17 cellular contexts compared by ENCODE assay signal in the genomic region with DNA sequence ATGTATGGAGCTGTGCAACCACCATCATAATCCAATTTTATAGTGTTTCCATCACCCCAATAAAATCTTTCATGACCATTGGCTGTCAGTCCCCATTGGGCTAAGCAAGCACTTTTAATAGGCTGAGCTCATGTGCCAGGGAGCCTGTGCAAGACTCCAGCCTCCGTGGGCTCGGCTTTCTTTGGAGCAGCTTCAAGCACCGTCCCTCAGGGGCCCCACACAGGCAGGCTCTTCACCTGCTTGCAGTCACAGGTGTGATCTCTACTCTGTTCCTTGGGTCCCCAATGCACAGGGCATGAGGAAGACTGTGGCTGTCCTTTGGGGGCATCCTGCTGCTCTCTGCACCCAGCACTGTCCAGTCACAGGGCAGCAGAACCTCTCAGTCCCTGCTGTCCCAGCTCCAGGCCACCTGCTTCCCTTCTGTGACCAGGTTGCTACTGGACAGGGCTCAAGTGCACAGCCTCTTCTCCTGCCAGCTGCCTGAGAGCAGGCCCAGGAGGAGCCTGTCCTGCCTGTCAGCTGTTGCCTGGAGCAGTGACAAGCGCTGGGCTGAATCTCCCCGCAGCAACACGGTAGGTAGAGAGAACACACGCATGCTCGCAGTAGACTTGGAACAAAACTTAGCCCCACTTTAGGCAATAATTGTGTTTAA. TPM values are rescaled to one million over a fixed set of nuclear protein-coding genes. Genes with fewer than 3 reads are reported as not detected.
A peak's percentile ranks its signal among the peaks of the same experiment; 100 is the strongest.
DNase-seq lines count a peak whose midpoint lies in the region; ATAC-seq and TF ChIP-seq lines count a peak whose summit lies in the region.
"Had no signal": no experiment of that assay in that cellular context is flagged by ENCODE, and none has a peak within 500 bp of the region (broad histone marks: within the 10 kb centered on the region; RNA-seq: fewer than 3 reads in every experiment).

No MANE protein-coding gene starts in this region.

- no peak overlapping the region for H3K9ac ChIP-seq in endodermal cell (ENCODE audit: extremely low read depth, low read length, poor library complexity, severe bottlenecking)
- peak overlapping the region; percentile 61 for H3K9ac ChIP-seq in neuronal stem cell (ENCODE audit: low read depth, low read length, poor library complexity)

- H3K27ac ChIP-seq in endodermal cell (ENCODE audit: low read depth, low read length) (no peak overlapping the region), neuronal stem cell (replicated peaks; ENCODE audit: low read length) (no peak overlapping the region), esophagus muscularis mucosa (replicated peaks in 1 of 4) (no peak overlapping the region)

- H2BK12ac ChIP-seq in neuronal stem cell (ENCODE audit: low read length): no peak overlapping the region

- no peak overlapping the region for H2BK15ac ChIP-seq in neuronal stem cell (ENCODE audit: low read length)

- no peak overlapping the region for H2AK5ac ChIP-seq in neuronal stem cell (ENCODE audit: low read depth, low read length)

- peaks cover 14% of the 10 kb centered on the region for H3K9me3 Mint-ChIP-seq in endodermal cell
- H3K9me3 Mint-ChIP-seq: activated CD4-positive, alpha-beta T cell treated with anti-CD3 and anti-CD28 coated beads, Interleukin-2, amount 10 ng/mL, durations not matched to agents 24 days and 14 days had no signal

- H2BK5ac ChIP-seq in neuronal stem cell (ENCODE audit: low read length): no peak overlapping the region

- TF ChIP-seq CTCF in endodermal cell (conservative IDR thresholded peaks at IDR 0.05): no peak
- TF ChIP-seq CTCF in esophagus muscularis mucosa (IDR thresholded peaks at IDR 0.05): no peak

- H3K27me3 Mint-ChIP-seq in endodermal cell (ENCODE audit: insufficient read depth): no peaks in the 10 kb centered on the region

- peaks cover 57% of the 10 kb centered on the region for H3K4me1 Mint-ChIP-seq in endodermal cell
- H3K4me1 Mint-ChIP-seq: activated CD4-positive, alpha-beta T cell treated with anti-CD3 and anti-CD28 coated beads, Interleukin-2, amount 10 ng/mL, durations not matched to agents 24 days and 14 days; naive thymus-derived CD4-positive, alpha-beta T cell had no signal

- no peaks in the 10 kb centered on the region for H3K79me1 ChIP-seq in neuronal stem cell (ENCODE audit: low read depth, low read length)

- no peak overlapping the region for H3K4ac ChIP-seq in neuronal stem cell (ENCODE audit: low read length)

- intact Hi-C loops in esophagus muscularis mucosa (cut with DNase I): no loop called here

- H2BK120ac ChIP-seq in neuronal stem cell (ENCODE audit: low read depth, low read length): no peak overlapping the region

- DNase-seq in G401 (ENCODE audit: low spot score): peak; percentile 93
- DNase-seq in NCI-H510A treated with DMSO at 0.1 percent for 48 hours (lab: John Stamatoyannopoulos, UW): peak; percentile 40
- DNase-seq in endodermal cell: peak; percentile 49
- no peak for DNase-seq in neuronal stem cell (ENCODE audit: low spot score)
- no peak for DNase-seq in NCI-H2227 treated with DMSO at 0.1 percent for 48 hours (lab: John Stamatoyannopoulos, UW)
- no peak for DNase-seq in esophagus muscularis mucosa (ENCODE audit: extremely low spot score)
- DNase-seq in NCI-H345 treated with DMSO at 0.1 percent for 48 hours (lab: John Stamatoyannopoulos, UW; ENCODE audit: unreplicated experiment): no peak
- DNase-seq: activated CD4-positive, alpha-beta T cell treated with anti-CD3 and anti-CD28 coated beads, Interleukin-2, amount 10 ng/mL, durations not matched to agents 24 days and 14 days; activated T-cell treated with anti-CD3 and anti-CD28 coated beads, Interleukin-2, amount 50 U/mL, for 1 hour; effector CD8-positive, alpha-beta T cell; naive thymus-derived CD4-positive, alpha-beta T cell; T1000 had no signal

- no peak overlapping the region for H2AFZ ChIP-seq in neuronal stem cell (ENCODE audit: low read length)

- 93% methylated on average over 8 of the region's 8 CpGs for WGBS in endodermal cell (ENCODE audit: insufficient coverage in 1 of 2, insufficient read length in 1 of 2), 2 experiments
- WGBS in neuronal stem cell (ENCODE audit: extremely low coverage in 2 of 2, insufficient read length in 2 of 2, insufficient replicate concordance in 1 of 2), 2 donors: no CpG with 5 or more reads among the region's 8 CpGs
- 71% methylated on average over 8 of the region's 8 CpGs for WGBS in esophagus muscularis mucosa

- H3K4me1 ChIP-seq in endodermal cell (ENCODE audit: control insufficient read depth, insufficient read depth, low read length) (peaks cover 20% of the 10 kb centered on the region), neuronal stem cell (ENCODE audit: control insufficient read depth in 2 of 2, insufficient read depth in 1 of 2, low read depth in 1 of 2, low read length in 2 of 2) (peaks cover 0 to 7% of the 10 kb centered on the region in 2 donors), esophagus muscularis mucosa (peaks cover 12 to 38% (median 33%) of the 10 kb centered on the region in 4 donors)

- peak overlapping the region; percentile 54 for H3K4me3 Mint-ChIP-seq in endodermal cell
- H3K4me3 Mint-ChIP-seq: activated CD4-positive, alpha-beta T cell treated with anti-CD3 and anti-CD28 coated beads, Interleukin-2, amount 10 ng/mL, durations not matched to agents 24 days and 14 days; naive thymus-derived CD4-positive, alpha-beta T cell had no signal

- no peak overlapping the region for H3K27ac Mint-ChIP-seq in endodermal cell
- H3K27ac Mint-ChIP-seq: activated CD4-positive, alpha-beta T cell treated with anti-CD3 and anti-CD28 coated beads, Interleukin-2, amount 10 ng/mL, durations not matched to agents 24 days and 14 days; naive thymus-derived CD4-positive, alpha-beta T cell had no signal

- H3K4me3 ChIP-seq in endodermal cell (ENCODE audit: low read length) (no peak overlapping the region), neuronal stem cell (ENCODE audit: low read length in 2 of 2) (no peak overlapping the region), esophagus muscularis mucosa (no peak overlapping the region)

- in situ Hi-C loops in G401 (cut with HindIII; ENCODE audit: low sequenced_read_pairs): no loop called here

- H3K36me3 ChIP-seq in endodermal cell (ENCODE audit: control insufficient read depth, insufficient read depth, low read length): no peaks in the 10 kb centered on the region
- H3K36me3 ChIP-seq in neuronal stem cell (replicated peaks in 1 of 2; ENCODE audit: control insufficient read depth in 2 of 2, insufficient read depth in 2 of 2, low read length in 2 of 2): no peaks in the 10 kb centered on the region
- H3K36me3 ChIP-seq in esophagus muscularis mucosa: no peaks in the 10 kb centered on the region

- peak overlapping the region; percentile 31 for H3K18ac ChIP-seq in neuronal stem cell (ENCODE audit: low read length)

- no peak overlapping the region for H3K4me2 ChIP-seq in neuronal stem cell (ENCODE audit: insufficient read depth, low read length, poor library complexity, severe bottlenecking)

- H3K14ac ChIP-seq in neuronal stem cell (ENCODE audit: low read length): peak overlapping the region; percentile 12

- TF ChIP-seq POLR2A in esophagus muscularis mucosa (IDR thresholded peaks at IDR 0.05; ENCODE audit: low read depth): no peak

- H4K91ac ChIP-seq in neuronal stem cell (ENCODE audit: low read depth, low read length, poor library complexity): no peak overlapping the region

- TF ChIP-seq EP300 in esophagus muscularis mucosa (IDR thresholded peaks at IDR 0.05): no peak

- H4K8ac ChIP-seq in neuronal stem cell (ENCODE audit: low read depth, low read length): no peak overlapping the region

- peak overlapping the region; percentile 90 for H3K23ac ChIP-seq in neuronal stem cell (ENCODE audit: low read depth, low read length, poor library complexity)

- ATAC-seq in HG03280 (IDR thresholded peaks at IDR 0.05; ENCODE audit: unreplicated experiment): no peak
- ATAC-seq: naive thymus-derived CD4-positive, alpha-beta T cell had no signal

- H3K9me3 ChIP-seq in endodermal cell (ENCODE audit: control insufficient read depth, low read length): peaks cover 13% of the 10 kb centered on the region
- H3K9me3 ChIP-seq in neuronal stem cell (replicated peaks in 1 of 2; ENCODE audit: control insufficient read depth in 2 of 2, insufficient read depth in 1 of 2, low read depth in 1 of 2, low read length in 2 of 2): no peaks in the 10 kb centered on the region
- H3K9me3 ChIP-seq in esophagus muscularis mucosa: no peaks in the 10 kb centered on the region

- no peaks in the 10 kb centered on the region for H3K27me3 ChIP-seq in endodermal cell (ENCODE audit: control insufficient read depth, insufficient read depth, low read length, poor library complexity, severe bottlenecking)
- no peaks in the 10 kb centered on the region for H3K27me3 ChIP-seq in neuronal stem cell (ENCODE audit: control insufficient read depth in 3 of 3, insufficient read depth in 3 of 3, low read depth in 1 of 3, low read length in 3 of 3)
- no peaks in the 10 kb centered on the region for H3K27me3 ChIP-seq in esophagus muscularis mucosa

- peaks cover 9% of the 10 kb centered on the region for H3K36me3 Mint-ChIP-seq in endodermal cell (ENCODE audit: low read depth)
- H3K36me3 Mint-ChIP-seq: naive thymus-derived CD4-positive, alpha-beta T cell had no signal

RNA-seq across cellular contexts. Expression of a gene that starts 40.7 kb away (rescaled TPM):
- 7.4 and 20.3 TPM in 2 replicates for total RNA-seq in G401 (2014; rRNA removed; shearing (Covaris generic))
- total RNA-seq in endodermal cell: 10 to 100 TPM; 39.0 to 43.0 TPM
- polyA plus RNA-seq in endodermal cell (2013, experiment 1 of 2): 30.6 TPM
- 28.4 TPM for polyA plus RNA-seq in endodermal cell (2013, experiment 2 of 2)
- 21.7 TPM for polyA plus RNA-seq in neuronal stem cell (2013, experiment 1 of 2)
- 21.7 TPM for polyA plus RNA-seq in neuronal stem cell (2013, experiment 2 of 2)
- 10 to 100 TPM; 23.9 to 34.1 (median 26.5) TPM for total RNA-seq in esophagus muscularis mucosa

RNA-seq across cellular contexts. Expression of a gene that starts 50.5 kb away (rescaled TPM):
- not detected in 2 replicates for total RNA-seq in G401 (2014; rRNA removed; shearing (Covaris generic))
- total RNA-seq in endodermal cell: under 1 TPM; 0.38 to 0.64 TPM
- not detected for polyA plus RNA-seq in endodermal cell (2013, experiment 1 of 2)
- 0.87 TPM for polyA plus RNA-seq in endodermal cell (2013, experiment 2 of 2)
- 0.03 TPM for polyA plus RNA-seq in neuronal stem cell (2013, experiment 1 of 2)
- 0.06 TPM for polyA plus RNA-seq in neuronal stem cell (2013, experiment 2 of 2)
- total RNA-seq in esophagus muscularis mucosa: not detected
- total RNA-seq: activated CD4-positive, alpha-beta T cell treated with anti-CD3 and anti-CD28 coated beads, Interleukin-2, amount 10 ng/mL, durations not matched to agents 24 days and 14 days; bronchial epithelial cell; LHCN-M2; liver; naive thymus-derived CD4-positive, alpha-beta T cell; SK-MEL-5 had no signal
- polyA plus RNA-seq: naive thymus-derived CD4-positive, alpha-beta T cell had no signal

Comparison
In these comparisons a context has a peak if more than half of its experiments do, and no peak if none do; other contexts are left out.
1. DNase-seq: peak in G401 (single experiment), NCI-H510A treated with DMSO at 0.1 percent for 48 hours (single experiment) and endodermal cell (single experiment); none in neuronal stem cell (single experiment), NCI-H2227 treated with DMSO at 0.1 percent for 48 hours (single experiment), esophagus muscularis mucosa (single experiment) and NCI-H345 treated with DMSO at 0.1 percent for 48 hours (single experiment).